In the genomic region with DNA sequence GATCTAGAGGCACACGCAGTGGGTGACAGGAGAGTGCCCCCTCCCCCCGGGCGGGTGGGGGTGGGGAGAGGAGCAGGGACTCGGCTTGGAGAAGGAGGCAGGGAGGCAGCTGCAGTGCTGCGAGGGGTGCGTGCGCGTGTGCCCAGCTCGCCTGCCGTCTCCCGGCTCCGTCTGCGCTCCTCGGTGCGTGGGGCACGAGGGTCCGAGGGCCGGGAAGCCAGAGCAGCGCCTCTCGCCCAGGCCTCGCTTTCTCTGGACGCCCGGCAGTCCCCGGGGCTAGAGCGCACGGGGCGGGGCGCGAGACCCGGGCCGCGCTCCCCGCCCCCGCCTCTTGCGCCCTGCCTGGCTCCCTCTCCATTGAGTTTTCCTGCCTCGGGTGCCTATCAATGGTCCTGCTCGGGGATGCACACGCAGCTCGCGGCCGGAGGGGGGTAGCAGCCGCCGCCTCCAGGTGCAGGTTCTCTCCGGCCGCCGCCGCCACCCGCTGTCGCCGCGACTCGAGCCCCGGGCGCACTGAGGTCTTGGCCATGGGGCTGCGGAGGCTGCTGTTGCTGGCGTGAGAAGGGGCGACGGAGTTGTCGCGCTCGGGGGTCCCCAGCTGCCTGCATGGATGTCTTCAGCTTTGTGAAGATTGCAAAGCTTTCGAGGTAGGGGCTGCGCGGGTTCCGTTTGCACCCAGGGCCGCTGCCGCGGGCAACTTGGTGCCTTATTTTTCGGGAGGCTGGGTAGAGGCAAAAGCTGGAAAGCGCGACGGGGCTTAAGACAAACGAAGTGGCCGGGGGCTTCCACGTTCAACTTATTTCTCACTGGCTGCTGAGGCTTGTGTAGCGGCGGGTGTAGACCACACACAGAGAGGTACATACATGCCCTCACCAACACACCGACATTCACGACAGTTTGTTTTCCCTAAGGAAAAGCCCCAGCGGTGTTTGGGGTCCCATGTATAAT, we compare ENCODE assay signal across 8 cellular contexts. TPM values are rescaled to one million over a fixed set of nuclear protein-coding genes. Genes with fewer than 3 reads are reported as not detected.
A peak's percentile ranks its signal among the peaks of the same experiment; 100 is the strongest.
DNase-seq lines count a peak whose midpoint lies in the region; ATAC-seq and TF ChIP-seq lines count a peak whose summit lies in the region.

FRMPD4 (plus strand) TSS at position 108 of the 948 bp plus-strand sequence; CDS start at position 607, 499 bp downstream.

- peak; percentile 41 for ATAC-seq in omental fat pad (ENCODE audit: low FRiP score)
- no peak for ATAC-seq in effector memory CD8-positive, alpha-beta T cell (replicated peaks)
- no peak for ATAC-seq in GM21367 (IDR thresholded peaks at IDR 0.05; ENCODE audit: unreplicated experiment)

- H3K27ac Mint-ChIP-seq in effector memory CD8-positive, alpha-beta T cell: no peak within 1 kb of the TSS

- no peaks in the 10 kb centered on the region for H3K36me3 Mint-ChIP-seq in effector memory CD8-positive, alpha-beta T cell (ENCODE audit: insufficient read depth)

- DNase-seq in COR-L47 (lab: John Stamatoyannopoulos, UW): peak; percentile 38
- peak; percentile 7 for DNase-seq in NCI-H510A treated with DMSO at 0.1 percent for 48 hours (lab: John Stamatoyannopoulos, UW)
- DNase-seq in fibroblast of the aortic adventitia (ENCODE audit: low read depth): peak; percentile 15
- DNase-seq in omental fat pad (ENCODE audit: low spot score): no peak
- DNase-seq in hippocampal formation (lab: John Stamatoyannopoulos, UW): no peak
- no peak for DNase-seq in effector memory CD8-positive, alpha-beta T cell
- DNase-seq in mesenteric fat pad (ENCODE audit: low spot score): no peak

- H3K9me3 Mint-ChIP-seq in effector memory CD8-positive, alpha-beta T cell: no peaks in the 10 kb centered on the region

- peaks cover 0 to 12% of the 10 kb centered on the region in 2 donors for H3K27me3 Mint-ChIP-seq in effector memory CD8-positive, alpha-beta T cell

- H3K4me1 Mint-ChIP-seq in effector memory CD8-positive, alpha-beta T cell (ENCODE audit: low read depth in 2 of 2): peaks cover 0 to 2% of the 10 kb centered on the region in 2 donors

- peak within 1 kb of the TSS; percentile 62 for H3K4me3 ChIP-seq in fibroblast of the aortic adventitia (ENCODE audit: low read depth, low read length)

- TF ChIP-seq CTCF in fibroblast of the aortic adventitia (IDR thresholded peaks at IDR 0.05; ENCODE audit: insufficient read depth, low read length) (peak; percentile 23), omental fat pad (IDR thresholded peaks at IDR 0.05) (no peak)

- H3K4me3 Mint-ChIP-seq in effector memory CD8-positive, alpha-beta T cell: no peak within 1 kb of the TSS

RNA-seq across cellular contexts. Expression of gene FRMPD4, which starts in this region (rescaled TPM):
- total RNA-seq in fibroblast of the aortic adventitia (ENCODE audit: low replicate concordance): 0.41 and 5.0 TPM in 2 replicates
- under 1 TPM; 0.12 to 0.47 (median 0.25) TPM for total RNA-seq in omental fat pad
- not detected for total RNA-seq in mesenteric fat pad

Comparison
In these comparisons a context has a peak if more than half of its experiments do, and no peak if none do; other contexts are left out.
1. Peak in ATAC-seq in omental fat pad; RNA of the gene not detected or under 1 TPM.
2. DNase-seq: peak in COR-L47 (single experiment), NCI-H510A treated with DMSO at 0.1 percent for 48 hours (single experiment) and fibroblast of the aortic adventitia (single experiment); none in omental fat pad (single experiment), hippocampal formation (0 of 2), effector memory CD8-positive, alpha-beta T cell (0 of 3) and mesenteric fat pad (single experiment).